ENCODE assay signal across 10 cellular contexts in genomic region chr1:154749078-154749760, GRCh38.
DNase-seq lines count a peak whose midpoint lies in the region; ATAC-seq, FAIRE-seq and TF ChIP-seq lines count a peak whose summit lies in the region.
"Had no signal": no experiment of that assay in that cellular context is flagged by ENCODE, and none has a peak within 500 bp of the region (broad histone marks: within the 10 kb centered on the region; RNA-seq: fewer than 3 reads in every experiment).

No MANE protein-coding gene starts in this region.

- no peak for TF ChIP-seq EP300 in HepG2 (IDR thresholded peaks at IDR 0.05; ENCODE audit: low read depth in 2 of 2, low read length in 2 of 2)
- TF ChIP-seq EP300 in HepG2 (CRISPR knock-in tag; IDR thresholded peaks at IDR 0.05; ENCODE audit: borderline replicate concordance), result no peak

- no peak overlapping the region for H3K4me3 ChIP-seq in HepG2 (replicated peaks in 1 of 3; ENCODE audit: insufficient read depth in 1 of 3, low read depth in 2 of 3, low read length in 3 of 3)

- H3K4me1 Mint-ChIP-seq in activated CD8-positive, alpha-beta T cell treated with anti-CD3 and anti-CD28 coated beads, Interleukin-2, amount 10 ng/mL, durations not matched to agents 7 days and 5 days (ENCODE audit: low read depth), result peaks cover 70% of the 10 kb centered on the region

- TF ChIP-seq CTCF in HepG2 (CRISPR knock-in tag; IDR thresholded peaks at IDR 0.05), result no peak

- TF ChIP-seq POLR2A in HepG2 (IDR thresholded peaks at IDR 0.05; ENCODE audit: insufficient read depth in 1 of 2, low read depth in 2 of 2, low read length in 2 of 2), result no peak

- POLR2A ChIA-PET in activated CD8-positive, alpha-beta T cell treated with anti-CD3 and anti-CD28 coated beads, Interleukin-2, amount 10 ng/mL, durations not matched to agents 7 days and 5 days (lab: Charles Lee), result interaction anchor here (0.8 kb wide), 1 partner anchor 10 kb away, joined by 3 read pairs; no protein-coding TSS in a partner anchor
- POLR2A ChIA-PET in HepG2 (lab: Yijun Ruan, JAX), result no interaction called here

- WGBS in HepG2 (ENCODE audit: low lambda C conversion rate), result 10% methylated on average over 7 of the region's 8 CpGs

- H3K27ac Mint-ChIP-seq in activated CD8-positive, alpha-beta T cell treated with anti-CD3 and anti-CD28 coated beads, Interleukin-2, amount 10 ng/mL, durations not matched to agents 7 days and 5 days, result no peak overlapping the region

- no peak overlapping the region for H3K4me3 Mint-ChIP-seq in activated CD8-positive, alpha-beta T cell treated with anti-CD3 and anti-CD28 coated beads, Interleukin-2, amount 10 ng/mL, durations not matched to agents 7 days and 5 days

- H3K36me3 Mint-ChIP-seq in activated CD8-positive, alpha-beta T cell treated with anti-CD3 and anti-CD28 coated beads, Interleukin-2, amount 10 ng/mL, durations not matched to agents 7 days and 5 days (ENCODE audit: low read depth), result no peaks in the 10 kb centered on the region

- no peak overlapping the region for H2AFZ ChIP-seq in HepG2 (ENCODE audit: low read length)

- no peaks in the 10 kb centered on the region for H3K9me3 ChIP-seq in HepG2 (ENCODE audit: low read length)

- no peak overlapping the region for H3K4me2 ChIP-seq in HepG2 (ENCODE audit: low read depth, low read length)

- H3K9ac ChIP-seq in HepG2 (ENCODE audit: insufficient read depth, low read depth, low read length), result no peak overlapping the region

- peaks cover 7% of the 10 kb centered on the region for H3K27me3 Mint-ChIP-seq in activated CD8-positive, alpha-beta T cell treated with anti-CD3 and anti-CD28 coated beads, Interleukin-2, amount 10 ng/mL, durations not matched to agents 7 days and 5 days (ENCODE audit: low read depth)

- in situ Hi-C loops in HepG2 (cut with HindIII; ENCODE audit: extremely low pct_ligation_motif_present, low pct_unique_long_range_greater_than_20kb), result no loop called here

- no peak for FAIRE-seq in HepG2 (lab: Jason Lieb, UNC)

- TF ChIP-seq RAD21 in HepG2 (CRISPR knock-in tag; IDR thresholded peaks at IDR 0.05), result no peak

- H3K4me1 ChIP-seq in HepG2 (ENCODE audit: insufficient read depth, low read length), result no peaks in the 10 kb centered on the region

- H4K20me1 ChIP-seq in HepG2 (ENCODE audit: insufficient read depth, low read length), result no peaks in the 10 kb centered on the region

- intact Hi-C loops in HepG2 (cut with micrococcal nuclease; ENCODE audit: unreplicated experiment), result no loop called here

- no peaks in the 10 kb centered on the region for H3K79me2 ChIP-seq in HepG2 (ENCODE audit: insufficient read depth, low read length)

- BruUV-seq in HepG2 (replicated peaks; lab: Mats Ljungman, UMichigan), result no TSS peak

- H3K9me3 Mint-ChIP-seq in activated CD8-positive, alpha-beta T cell treated with anti-CD3 and anti-CD28 coated beads, Interleukin-2, amount 10 ng/mL, durations not matched to agents 7 days and 5 days (ENCODE audit: insufficient read depth), result no peaks in the 10 kb centered on the region

- peak; percentile 68 for DNase-seq in D341Med (ENCODE audit: low spot score)
- peak; percentile 79 for DNase-seq in HT-29 (ENCODE audit: low spot score)
- peak; percentile 61 for DNase-seq in activated CD8-positive, alpha-beta T cell treated with anti-CD3 and anti-CD28 coated beads, Interleukin-2, amount 10 ng/mL, durations not matched to agents 7 days and 5 days
- DNase-seq in HepG2 (ENCODE audit: low spot score), result no peak
- no peak for DNase-seq in NCI-H2171 treated with DMSO at 0.1 percent for 48 hours (lab: John Stamatoyannopoulos, UW)
- DNase-seq: left cardiac atrium had no signal

- peaks cover 1 to 73% of the 10 kb centered on the region in 2 experiments; a peak in 2 of 5 replicates for H3K27me3 ChIP-seq in HepG2 (ENCODE audit: control insufficient read depth in 1 of 2, insufficient read depth in 2 of 2, low read length in 2 of 2)

- no peak overlapping the region for H3K27ac ChIP-seq in HepG2 (ENCODE audit: extremely low read length, insufficient read depth, low read length)
- H3K27ac ChIP-seq: SK-N-MC had no signal

- CTCF ChIA-PET in activated CD8-positive, alpha-beta T cell treated with anti-CD3 and anti-CD28 coated beads, Interleukin-2, amount 10 ng/mL, durations not matched to agents 7 days and 5 days (lab: Charles Lee), result interaction anchor here (1.2 to 8.5 kb wide), 7 partner anchors 10 to 282 kb away, joined by 4 to 72 read pairs (median 9); no protein-coding TSS in a partner anchor
- CTCF ChIA-PET in HepG2 (lab: Yijun Ruan, JAX; ENCODE audit: low intra/inter-chr PET ratio, low total read pairs), result no interaction called here

- no peak for ATAC-seq in activated CD8-positive, alpha-beta T cell treated with anti-CD3 and anti-CD28 coated beads, Interleukin-2, amount 10 ng/mL, durations not matched to agents 7 days and 5 days
- ATAC-seq in HepG2, result peak; percentile 39; the same call in 1 of the 3 replicates
- no peak for ATAC-seq in GM18498 (IDR thresholded peaks at IDR 0.05; ENCODE audit: unreplicated experiment)
- ATAC-seq in HG03571 (IDR thresholded peaks at IDR 0.05; ENCODE audit: unreplicated experiment), result no peak
- no peak for ATAC-seq in HG03045 (IDR thresholded peaks at IDR 0.05; ENCODE audit: unreplicated experiment)

- H3K36me3 ChIP-seq in HepG2 (replicated peaks in 1 of 2; ENCODE audit: control insufficient read depth in 1 of 2, insufficient read depth in 2 of 2, low read length in 2 of 2), result no peaks in the 10 kb centered on the region

TF ChIP-seq in HepG2, 621 proteins besides CTCF, POLR2A, EP300 and RAD21:
- TF ChIP-seq SMC3 (IDR thresholded peaks at IDR 0.05; ENCODE audit: low read length), result peak; percentile 39; the same call in 1 of the 2 replicates
- TF ChIP-seq ZSCAN12 (CRISPR knock-in tag; IDR thresholded peaks at IDR 0.05), result no peak
- TF ChIP-seq ZMYM3 (CRISPR knock-in tag; IDR thresholded peaks at IDR 0.05), result 0 out of 2 replicates have a peak, but pooled peaks have one; percentile 19
- TF ChIP-seq STAG1 (CRISPR knock-in tag; IDR thresholded peaks at IDR 0.05), result peak; percentile 42

Comparison
In these comparisons a context has a peak if more than half of its experiments do, and no peak if none do; other contexts are left out.
1. DNase-seq: peak in D341Med (single experiment), HT-29 (single experiment) and activated CD8-positive, alpha-beta T cell treated with anti-CD3 and anti-CD28 coated beads, Interleukin-2, amount 10 ng/mL, durations not matched to agents 7 days and 5 days (single experiment); none in HepG2 (single experiment) and NCI-H2171 treated with DMSO at 0.1 percent for 48 hours (single experiment).